11 cellular contexts compared by ENCODE assay signal in genomic region chr3:13077431-13078157, GRCh38. TPM values are rescaled to one million over a fixed set of nuclear protein-coding genes. Genes with fewer than 3 reads are reported as not detected.
DNase-seq lines count a peak whose midpoint lies in the region; ATAC-seq and TF ChIP-seq lines count a peak whose summit lies in the region.
"Had no signal": no experiment of that assay in that cellular context is flagged by ENCODE, and none has a peak within 500 bp of the region (broad histone marks: within the 10 kb centered on the region; RNA-seq: fewer than 3 reads in every experiment).

No MANE protein-coding gene starts in this region.

- no peaks in the 10 kb centered on the region for H3K4me1 Mint-ChIP-seq in Caco-2 (ENCODE audit: low read depth, unreplicated experiment)

- H3K36me3 Mint-ChIP-seq in Caco-2 (ENCODE audit: insufficient read depth, unreplicated experiment), result no peaks in the 10 kb centered on the region

- POLR2A ChIA-PET in Caco-2 (lab: Charles Lee), result no interaction called here

- CTCF ChIA-PET in Caco-2 (lab: Charles Lee), result no interaction called here

- no peaks in the 10 kb centered on the region for H3K27me3 ChIP-seq in Caco-2 (replicated peaks; ENCODE audit: control insufficient read depth, insufficient read depth, low read length)

- intact Hi-C loops in Caco-2 (cut with micrococcal nuclease; ENCODE audit: unreplicated experiment), result no loop called here

- H3K4me3 ChIP-seq in Jurkat, Clone E6-1 (ENCODE audit: low read length), result peak overlapping the region; percentile 20
- no peak overlapping the region for H3K4me3 ChIP-seq in Caco-2 (ENCODE audit: low read depth, low read length)

- H3K4me3 Mint-ChIP-seq in Caco-2 (ENCODE audit: unreplicated experiment), result no peak overlapping the region

- H3K9me3 Mint-ChIP-seq in Caco-2 (ENCODE audit: unreplicated experiment), result no peaks in the 10 kb centered on the region

- no peaks in the 10 kb centered on the region; the same call in 1 of the 2 replicates for H3K9me3 ChIP-seq in Caco-2

- no peak for TF ChIP-seq CTCF in Caco-2 (IDR thresholded peaks at IDR 0.05; ENCODE audit: insufficient read depth in 1 of 2, low read depth in 1 of 2, low read length in 1 of 2, severe bottlenecking in 1 of 2, unreplicated experiment in 1 of 2)

- H3K36me3 ChIP-seq in Caco-2 (ENCODE audit: control insufficient read depth, insufficient read depth, low read length), result no peaks in the 10 kb centered on the region

- H3K27ac Mint-ChIP-seq in Caco-2 (ENCODE audit: unreplicated experiment), result no peak overlapping the region

- H3K27me3 Mint-ChIP-seq in Caco-2 (ENCODE audit: insufficient read depth, unreplicated experiment), result peaks cover 19% of the 10 kb centered on the region

- no peaks in the 10 kb centered on the region for H3K4me1 ChIP-seq in Caco-2

- no TSS peak for BruUV-seq in Caco-2 (replicated peaks; lab: Mats Ljungman, UMichigan)

- peak; percentile 59 for DNase-seq in AG08395 (ENCODE audit: low spot score)
- peak; percentile 44 for DNase-seq in Jurkat, Clone E6-1 (ENCODE audit: low read depth, low spot score)
- DNase-seq in SK-N-DZ (ENCODE audit: low spot score), result peak; percentile 48
- DNase-seq in inferior parietal cortex (ENCODE audit: extremely low spot score), result peak; percentile 64
- no peak for DNase-seq in Kasumi-1 (lab: John Stamatoyannopoulos, UW)
- no peak for DNase-seq in Caco-2
- DNase-seq: activated naive CD4-positive, alpha-beta T cell treated with anti-CD3 and anti-CD28 coated beads, Interleukin-2, amount 50 U/mL, for 16 hours; glutamatergic neuron; NCI-H1048 had no signal

- no peak for ATAC-seq in GM21360 (IDR thresholded peaks at IDR 0.05; ENCODE audit: unreplicated experiment)
- no peak for ATAC-seq in GM21423 (IDR thresholded peaks at IDR 0.05; ENCODE audit: unreplicated experiment)

RNA-seq across cellular contexts. Expression of gene IQSEC1, which starts 4.4 kb away (rescaled TPM):
- 18.1 TPM for polyA plus RNA-seq in Jurkat, Clone E6-1 (2012; ENCODE audit: insufficient read depth, insufficient read length)
- 13.8 and 17.7 TPM in 2 replicates for polyA plus RNA-seq in SK-N-DZ (2014; cell fraction: cytosol; rRNA removed)
- 18.1 and 36.8 TPM in 2 replicates for polyA plus RNA-seq in SK-N-DZ (2014; cell fraction: nucleus; rRNA removed)
- 33.7 and 40.0 TPM in 2 replicates for total RNA-seq in Caco-2 (2022)

Comparison
In these comparisons a context has a peak if more than half of its experiments do, and no peak if none do; other contexts are left out.
1. DNase-seq: peak in AG08395 (single experiment), Jurkat, Clone E6-1 (single experiment), SK-N-DZ (single experiment) and inferior parietal cortex (single experiment); none in Kasumi-1 (0 of 2) and Caco-2 (0 of 2).